8 cellular contexts compared by ENCODE assay signal in the genomic region with DNA sequence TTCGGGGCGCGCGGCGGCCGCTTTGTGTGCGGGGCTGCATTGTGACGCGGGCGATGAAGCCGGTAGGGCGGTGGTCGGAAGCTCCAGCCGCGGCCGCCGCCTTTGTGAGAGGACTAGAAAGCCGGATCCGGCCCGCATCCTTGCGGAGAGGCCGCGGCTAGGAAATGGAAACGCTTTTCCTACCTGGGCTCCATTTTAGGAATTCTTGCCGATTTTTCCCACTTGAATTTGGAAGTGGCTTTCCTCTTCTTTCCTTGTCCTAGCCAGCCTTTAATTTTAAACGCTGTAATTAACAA. TPM values are rescaled to one million over a fixed set of nuclear protein-coding genes. Genes with fewer than 3 reads are reported as not detected.
DNase-seq lines count a peak whose midpoint lies in the region; ATAC-seq and TF ChIP-seq lines count a peak whose summit lies in the region.

No MANE protein-coding gene starts in this region.

- no peaks in the 10 kb centered on the region for H3K4me1 ChIP-seq in cardiac muscle cell (ENCODE audit: low read depth)
- H3K4me1 ChIP-seq in sigmoid colon = no peaks in the 10 kb centered on the region

- DNase-seq in NCI-H1092 treated with DMSO at 0.1 percent for 48 hours (lab: John Stamatoyannopoulos, UW) = peak; percentile 64
- DNase-seq in NCI-H1092 (lab: John Stamatoyannopoulos, UW) = no peak
- DNase-seq in WERI-Rb-1 = peak; percentile 35
- peak in 1 of 2 donors; percentile 54 for DNase-seq in cardiac muscle cell (ENCODE audit: low read depth in 1 of 2, low spot score in 1 of 2)
- no peak for DNase-seq in sigmoid colon
- DNase-seq in NK-92 treated with Interleukin-12 subunit alpha and Interleukin-12 subunit beta, amount 100 ng/mL, for 24 hours (lab: John Stamatoyannopoulos, UW) = no peak
- no peak for DNase-seq in HuH-7 (ENCODE audit: low spot score)

- no peak for TF ChIP-seq EP300 in sigmoid colon (IDR thresholded peaks at IDR 0.05)

- WGBS in sigmoid colon, 2 donors = 0 to 1% methylated on average over 26 of the region's 26 CpGs

- H3K4me3 ChIP-seq in WERI-Rb-1 (ENCODE audit: low read depth, low read length) (peak overlapping the region; percentile 99), cardiac muscle cell (peak overlapping the region; percentile 91), sigmoid colon (peak overlapping the region; percentile 57 to 73 (median 68))

- H3K27ac ChIP-seq in WERI-Rb-1 = peak overlapping the region; percentile 78
- peak overlapping the region; percentile 36 for H3K27ac ChIP-seq in cardiac muscle cell
- peak overlapping the region; percentile 87 to 92 (median 90) for H3K27ac ChIP-seq in sigmoid colon

- no peak for TF ChIP-seq POLR2A in sigmoid colon (IDR thresholded peaks at IDR 0.05)

- intact Hi-C loops in sigmoid colon (cut with DNase I) = loop anchor here (5.0 to 10.0 kb wide), 3 partner anchors 109 to 679 kb away; a partner anchor contains a TSS

- no peak for TF ChIP-seq CTCF in WERI-Rb-1 (IDR thresholded peaks at IDR 0.05; ENCODE audit: low read depth, low read length)
- no peak for TF ChIP-seq CTCF in cardiac muscle cell (IDR thresholded peaks at IDR 0.05; ENCODE audit: low read depth, low read length)
- TF ChIP-seq CTCF in sigmoid colon (IDR thresholded peaks at IDR 0.05) = no peak

- no peak for ATAC-seq in GM18873 (IDR thresholded peaks at IDR 0.05; ENCODE audit: low FRiP score, unreplicated experiment)

- H3K27me3 ChIP-seq in WERI-Rb-1 (ENCODE audit: insufficient read depth, low read depth, severe bottlenecking) (no peaks in the 10 kb centered on the region), cardiac muscle cell (no peaks in the 10 kb centered on the region), sigmoid colon (peaks cover 0 to 3% (median 0%) of the 10 kb centered on the region in 3 donors)

- H3K36me3 ChIP-seq in WERI-Rb-1 = peaks cover 24% of the 10 kb centered on the region
- H3K36me3 ChIP-seq in cardiac muscle cell = no peaks in the 10 kb centered on the region
- peaks cover 0 to 4% (median 0%) of the 10 kb centered on the region in 4 donors for H3K36me3 ChIP-seq in sigmoid colon

- H3K9me3 ChIP-seq in WERI-Rb-1 (ENCODE audit: severe bottlenecking) (no peaks in the 10 kb centered on the region), cardiac muscle cell (ENCODE audit: low read depth) (no peaks in the 10 kb centered on the region), sigmoid colon (no peaks in the 10 kb centered on the region)

RNA-seq across cellular contexts. Expression of a gene that starts 0.7 kb away (rescaled TPM):
- total RNA-seq in cardiac muscle cell = 144 and 207 TPM in 2 replicates
- 441 and 543 TPM in 2 replicates for polyA plus RNA-seq in cardiac muscle cell
- total RNA-seq in sigmoid colon = 1,000 to 10,000 TPM; 1,233 to 1,969 (median 1,534) TPM
- over 10,000 TPM; 11,980 to 20,488 (median 18,152) TPM for polyA plus RNA-seq in sigmoid colon

Comparison
In these comparisons a context has a peak if more than half of its experiments do, and no peak if none do; other contexts are left out.
1. DNase-seq: peak in NCI-H1092 treated with DMSO at 0.1 percent for 48 hours (single experiment) and WERI-Rb-1 (single experiment); none in NCI-H1092 (single experiment), sigmoid colon (single experiment), NK-92 treated with Interleukin-12 subunit alpha and Interleukin-12 subunit beta, amount 100 ng/mL, for 24 hours (single experiment) and HuH-7 (single experiment).
2. H3K27ac ChIP-seq: peak in every context shown above with its lines; median percentile 90 in sigmoid colon; 78 in WERI-Rb-1; 36 in cardiac muscle cell.
3. Peak in every context shown above with its lines, with median percentiles within 50 percentile points of each other: H3K4me3 ChIP-seq.